Comparison of ENCODE assay signal across 14 cellular contexts in the genomic region with DNA sequence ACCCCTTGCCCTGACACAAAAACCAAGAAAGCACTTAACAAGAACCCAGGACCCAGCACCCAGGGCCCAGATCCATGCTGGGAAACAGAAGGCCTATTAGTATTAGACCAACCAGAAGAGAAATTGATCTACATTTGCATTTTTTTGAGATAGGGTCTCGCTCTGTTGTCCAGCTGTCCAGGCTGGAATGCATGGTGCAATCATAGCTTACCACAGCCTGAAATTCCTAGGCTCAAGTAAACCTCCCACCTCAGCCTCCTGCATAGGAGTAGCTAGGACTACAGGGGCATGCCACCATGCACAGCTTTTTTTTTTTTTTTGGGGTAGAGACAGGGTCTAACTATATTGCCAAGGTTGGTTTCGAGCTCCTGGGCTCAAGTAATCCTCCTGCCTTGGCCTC. TPM values are rescaled to one million over a fixed set of nuclear protein-coding genes. Genes with fewer than 3 reads are reported as not detected.
DNase-seq lines count a peak whose midpoint lies in the region; ATAC-seq and TF ChIP-seq lines count a peak whose summit lies in the region.
"Had no signal": no experiment of that assay in that cellular context is flagged by ENCODE, and none has a peak within 500 bp of the region (broad histone marks: within the 10 kb centered on the region; RNA-seq: fewer than 3 reads in every experiment).

No MANE protein-coding gene starts in this region.

- peaks cover 89% of the 10 kb centered on the region for H3K4me1 Mint-ChIP-seq in activated CD4-positive, alpha-beta T cell treated with anti-CD3 and anti-CD28 coated beads, Interleukin-2, amount 10 ng/mL, durations not matched to agents 7 days and 5 days
- H3K4me1 Mint-ChIP-seq in progenitor cell of endocrine pancreas (ENCODE audit: low read depth), result peaks cover 78% of the 10 kb centered on the region

- H3K27ac Mint-ChIP-seq in activated CD4-positive, alpha-beta T cell treated with anti-CD3 and anti-CD28 coated beads, Interleukin-2, amount 10 ng/mL, durations not matched to agents 7 days and 5 days, result peak overlapping the region; percentile 58
- H3K27ac Mint-ChIP-seq in progenitor cell of endocrine pancreas, result peak overlapping the region; percentile 92
- H3K27ac Mint-ChIP-seq: neural progenitor cell had no signal

- TF ChIP-seq POLR2A in body of pancreas (IDR thresholded peaks at IDR 0.05), result no peak

- H3K36me3 ChIP-seq in KOPT-K1 (ENCODE audit: insufficient read depth, low read length) (peaks cover 18% of the 10 kb centered on the region), body of pancreas (replicated peaks in 1 of 2; ENCODE audit: insufficient read depth in 1 of 2, low read depth in 2 of 2) (no peaks in the 10 kb centered on the region)
- H3K36me3 ChIP-seq: left lung, neural progenitor cell had no signal

- CTCF ChIA-PET in activated CD4-positive, alpha-beta T cell treated with anti-CD3 and anti-CD28 coated beads, Interleukin-2, amount 10 ng/mL, durations not matched to agents 7 days and 5 days (lab: Charles Lee), result interaction anchor here (1.0 to 1.3 kb wide), 3 partner anchors 15 to 69 kb away, joined by 3 read pairs; no protein-coding TSS in a partner anchor

- no peak for DNase-seq in activated CD4-positive, alpha-beta T cell treated with anti-CD3 and anti-CD28 coated beads, Interleukin-2, amount 10 ng/mL, durations not matched to agents 7 days and 5 days
- no peak for DNase-seq in activated CD4-positive, alpha-beta T cell treated with anti-CD3 and anti-CD28 coated beads for 1 hour
- no peak for DNase-seq in body of pancreas
- no peak for DNase-seq in progenitor cell of endocrine pancreas (ENCODE audit: low spot score, unreplicated experiment)
- DNase-seq in DMS79 (lab: John Stamatoyannopoulos, UW), result no peak
- DNase-seq: activated CD8-positive, alpha-beta memory T cell treated with anti-CD3 and anti-CD28 coated beads, Interleukin-2, amount 50 U/mL, for 4 hours; cortex of kidney; DMS 273 treated with DMSO at 0.1 percent for 48 hours; left lung; SHP77 had no signal

- TF ChIP-seq CTCF in body of pancreas (IDR thresholded peaks at IDR 0.05), result no peak
- TF ChIP-seq CTCF in progenitor cell of endocrine pancreas (IDR thresholded peaks at IDR 0.05; ENCODE audit: unreplicated experiment), result no peak

- no peaks in the 10 kb centered on the region for H3K9me3 Mint-ChIP-seq in activated CD4-positive, alpha-beta T cell treated with anti-CD3 and anti-CD28 coated beads, Interleukin-2, amount 10 ng/mL, durations not matched to agents 7 days and 5 days
- no peaks in the 10 kb centered on the region for H3K9me3 Mint-ChIP-seq in progenitor cell of endocrine pancreas (ENCODE audit: low read depth)
- H3K9me3 Mint-ChIP-seq: neural progenitor cell had no signal

- no peaks in the 10 kb centered on the region for H3K27me3 ChIP-seq in body of pancreas
- H3K27me3 ChIP-seq: left lung, neural progenitor cell had no signal

- 90 to 93% methylated on average over 2 of the region's 2 CpGs for whole genome bisulfite sequencing in body of pancreas, 2 donors

- no peaks in the 10 kb centered on the region for H3K27me3 Mint-ChIP-seq in activated CD4-positive, alpha-beta T cell treated with anti-CD3 and anti-CD28 coated beads, Interleukin-2, amount 10 ng/mL, durations not matched to agents 7 days and 5 days
- no peaks in the 10 kb centered on the region for H3K27me3 Mint-ChIP-seq in progenitor cell of endocrine pancreas

- H3K27ac ChIP-seq in KOPT-K1 (ENCODE audit: low read depth, low read length, poor library complexity, severe bottlenecking) (peak overlapping the region; percentile 44), body of pancreas (peak overlapping the region in 3 of 4 donors; percentile 92 to 93 (median 92))
- H3K27ac ChIP-seq: neural progenitor cell had no signal

- H3K9me3 ChIP-seq in KOPT-K1 (ENCODE audit: insufficient read depth, low read length, poor library complexity, severe bottlenecking), result peaks cover 6% of the 10 kb centered on the region
- no peaks in the 10 kb centered on the region for H3K9me3 ChIP-seq in body of pancreas
- H3K9me3 ChIP-seq: left lung had no signal

- H3K4me3 Mint-ChIP-seq in activated CD4-positive, alpha-beta T cell treated with anti-CD3 and anti-CD28 coated beads, Interleukin-2, amount 10 ng/mL, durations not matched to agents 7 days and 5 days, result no peak overlapping the region
- H3K4me3 Mint-ChIP-seq in progenitor cell of endocrine pancreas (ENCODE audit: low read depth), result no peak overlapping the region
- H3K4me3 Mint-ChIP-seq: neural progenitor cell had no signal

- peaks cover 44% of the 10 kb centered on the region for H3K36me3 Mint-ChIP-seq in activated CD4-positive, alpha-beta T cell treated with anti-CD3 and anti-CD28 coated beads, Interleukin-2, amount 10 ng/mL, durations not matched to agents 7 days and 5 days (ENCODE audit: low read depth)
- peaks cover 6% of the 10 kb centered on the region for H3K36me3 Mint-ChIP-seq in progenitor cell of endocrine pancreas (ENCODE audit: insufficient read depth)

- intact Hi-C loops in body of pancreas (cut with DNase I), result no loop called here

- H3K4me1 ChIP-seq in body of pancreas, result peaks cover 94% of the 10 kb centered on the region

- no peak overlapping the region for H3K4me3 ChIP-seq in body of pancreas
- H3K4me3 ChIP-seq: left lung, neural progenitor cell had no signal

- ATAC-seq in body of pancreas, result no peak
- ATAC-seq in HG02970 (IDR thresholded peaks at IDR 0.05; ENCODE audit: low FRiP score, unreplicated experiment), result no peak
- ATAC-seq in HG03354 (IDR thresholded peaks at IDR 0.05; ENCODE audit: poor library complexity, severe bottlenecking, unreplicated experiment), result no peak
- ATAC-seq: left lung had no signal

- POLR2A ChIA-PET in activated CD4-positive, alpha-beta T cell treated with anti-CD3 and anti-CD28 coated beads, Interleukin-2, amount 10 ng/mL, durations not matched to agents 7 days and 5 days (lab: Charles Lee), result interaction anchor here (0.6 kb wide), 1 partner anchor 9 kb away, joined by 4 read pairs; no protein-coding TSS in a partner anchor

RNA-seq across cellular contexts. Expression of a gene that starts 26.4 kb away (rescaled TPM):
- 10 to 100 TPM; 48.7 to 56.1 TPM for total RNA-seq in activated CD4-positive, alpha-beta T cell treated with anti-CD3 and anti-CD28 coated beads, Interleukin-2, amount 10 ng/mL, durations not matched to agents 7 days and 5 days
- 10 to 100 TPM; 25.4 to 67.2 TPM for total RNA-seq in body of pancreas
- total RNA-seq in progenitor cell of endocrine pancreas, result 62.3 and 64.3 TPM in 2 replicates

RNA-seq across cellular contexts. Expression of a gene that starts 29.3 kb away (rescaled TPM):
- 100 to 1,000 TPM; 194 to 212 TPM for total RNA-seq in activated CD4-positive, alpha-beta T cell treated with anti-CD3 and anti-CD28 coated beads, Interleukin-2, amount 10 ng/mL, durations not matched to agents 7 days and 5 days
- 100 to 1,000 TPM in 1 of 2 donors, 10 to 100 TPM in 1; 98.8 to 151 TPM for total RNA-seq in body of pancreas
- 292 and 320 TPM in 2 replicates for total RNA-seq in progenitor cell of endocrine pancreas
